1 cellular context compared by ENCODE assay signal in genomic region chr2:45236268-45236667, GRCh38.
TF ChIP-seq lines count a peak whose summit lies in the region.

No MANE protein-coding gene starts in this region.

TF ChIP-seq in IMR-90, 13 proteins besides CTCF, POLR2A, EP300 and RAD21 (continued from another document):
- TF ChIP-seq, protein P1, sequence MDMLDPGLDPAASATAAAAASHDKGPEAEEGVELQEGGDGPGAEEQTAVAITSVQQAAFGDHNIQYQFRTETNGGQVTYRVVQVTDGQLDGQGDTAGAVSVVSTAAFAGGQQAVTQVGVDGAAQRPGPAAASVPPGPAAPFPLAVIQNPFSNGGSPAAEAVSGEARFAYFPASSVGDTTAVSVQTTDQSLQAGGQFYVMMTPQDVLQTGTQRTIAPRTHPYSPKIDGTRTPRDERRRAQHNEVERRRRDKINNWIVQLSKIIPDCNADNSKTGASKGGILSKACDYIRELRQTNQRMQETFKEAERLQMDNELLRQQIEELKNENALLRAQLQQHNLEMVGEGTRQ (IDR thresholded peaks at IDR 0.05; ENCODE audit: low read depth, low read length), result no peak
- TF ChIP-seq MAZ (IDR thresholded peaks at IDR 0.05; ENCODE audit: borderline replicate concordance, low read depth, low read length) (no peak), BHLHE40 (IDR thresholded peaks at IDR 0.05; ENCODE audit: low read depth, low read length) (no peak), RFX5 (IDR thresholded peaks at IDR 0.05; ENCODE audit: low read depth, low read length) (no peak)
